In genomic region chr3:66101901-66102300, GRCh38 we compare ENCODE assay signal across 35 cellular contexts.
"Had no signal": no experiment of that assay in that cellular context is flagged by ENCODE, and none has a peak within 500 bp of the region (broad histone marks: within the 10 kb centered on the region; RNA-seq: fewer than 3 reads in every experiment).

No MANE protein-coding gene starts in this region.

- H3K9ac ChIP-seq: KMS-11, SK-N-SH had no signal

- H3K4me3 ChIP-seq: PC-9, SJCRH30 had no signal

- H3K27me3 ChIP-seq: SJCRH30 had no signal

- H2AFZ ChIP-seq: PC-9 had no signal

- H3K4me1 ChIP-seq: SJCRH30 had no signal

- H3K36me3 ChIP-seq: SJCRH30 had no signal

- H3K9me3 ChIP-seq: SJCRH30, SK-N-SH had no signal

- DNase-seq: Karpas-422, KBM-7, MM.1S, MV-4-11, NCI-H1092, NCI-H1105 treated with DMSO at 0.1 percent for 48 hours, NCI-H1417, NCI-H1436, NCI-H146, NCI-H1694, NCI-H187, NCI-H1930, NCI-H2029 treated with DMSO at 0.1 percent for 48 hours, NCI-H2081 treated with DMSO at 0.1 percent for 48 hours, NCI-H2107, NCI-H2171, NCI-H226, NCI-H446 treated with DMSO at 0.1 percent for 48 hours, NCI-H510A, NCI-H524, NCI-H526, NCI-H69, NCI-H748 treated with DMSO at 0.1 percent for 48 hours, NCI-H82, PC-9, SHP77, SIG-M5, SJCRH30, SK-N-SH, SW 1271 had no signal

- FAIRE-seq: RCC 7860 had no signal

- H3K4me2 ChIP-seq: KMS-11, PC-9, SK-N-SH had no signal

- H3K27ac ChIP-seq: KMS-11, PC-9, RWPE1, SJCRH30 had no signal

- ATAC-seq: Panc1, Right ventricle myocardium inferior had no signal
